9 cellular contexts compared by ENCODE assay signal in genomic region chr9:35526087-35526801, GRCh38. TPM values are rescaled to one million over a fixed set of nuclear protein-coding genes. Genes with fewer than 3 reads are reported as not detected.
DNase-seq lines count a peak whose midpoint lies in the region; ATAC-seq, FAIRE-seq and TF ChIP-seq lines count a peak whose summit lies in the region.
"Had no signal": no experiment of that assay in that cellular context is flagged by ENCODE, and none has a peak within 500 bp of the region (broad histone marks: within the 10 kb centered on the region; RNA-seq: fewer than 3 reads in every experiment).

No MANE protein-coding gene starts in this region.

- TF ChIP-seq RAD21 in Ishikawa (IDR thresholded peaks at IDR 0.05; ENCODE audit: low read depth) (no peak), K562 (CRISPR knock-in tag; conservative IDR thresholded peaks at IDR 0.05 in 1 of 2, IDR thresholded peaks at IDR 0.05 in 1 of 2) (no peak)

- no peaks in the 10 kb centered on the region for H3K36me3 ChIP-seq in K562 (ENCODE audit: control insufficient read depth, insufficient read depth, low read length)
- no peaks in the 10 kb centered on the region for H3K36me3 ChIP-seq in kidney (ENCODE audit: control insufficient read depth in 1 of 2, insufficient read depth in 2 of 2, low read length in 2 of 2)
- H3K36me3 ChIP-seq in tibial artery, result no peaks in the 10 kb centered on the region
- H3K36me3 ChIP-seq: SJCRH30 had no signal

- intact Hi-C loops in K562 (cut with micrococcal nuclease) (no loop called here), kidney (cut with DNase I) (no loop called here), tibial artery (cut with DNase I; ENCODE audit: low total_unique reads) (no loop called here)

- H3K4me1 ChIP-seq in K562 (replicated peaks in 1 of 2; ENCODE audit: control insufficient read depth in 2 of 2, insufficient read depth in 2 of 2, low read length in 2 of 2) (no peaks in the 10 kb centered on the region; a peak in 2 of 5 replicates), kidney (ENCODE audit: control insufficient read depth in 1 of 2, insufficient read depth in 1 of 2, low read depth in 1 of 2, low read length in 2 of 2) (peaks cover 31% of the 10 kb centered on the region in 2 donors), tibial artery (peaks cover 6 to 100% (median 65%) of the 10 kb centered on the region in 4 donors)

- no peak for TF ChIP-seq POLR2A in K562 (conservative IDR thresholded peaks at IDR 0.05)

- no peak for DNase-seq in K562 (ENCODE audit: extremely low read depth in 1 of 4, low spot score in 3 of 4)
- DNase-seq in kidney, result no peak
- DNase-seq in tibial artery, result no peak
- DNase-seq in SHP77 treated with DMSO at 0.1 percent for 48 hours (lab: John Stamatoyannopoulos, UW), result no peak
- DNase-seq: MM.1S, SJCRH30 had no signal

- H3K9ac ChIP-seq in K562 (ENCODE audit: insufficient read depth in 1 of 2, low read depth in 2 of 2, low read length in 2 of 2) (no peak overlapping the region), kidney (ENCODE audit: low read length in 2 of 2) (no peak overlapping the region)

- BruUV-seq in K562 (replicated peaks; lab: Mats Ljungman, UMichigan), result no TSS peak

- H3K27me3 ChIP-seq in K562 (ENCODE audit: control insufficient read depth in 2 of 2, insufficient read depth in 2 of 2, low read length in 2 of 2) (no peaks in the 10 kb centered on the region), tibial artery (no peaks in the 10 kb centered on the region)
- H3K27me3 ChIP-seq: SJCRH30 had no signal

- no peak overlapping the region for H3K4me2 ChIP-seq in K562 (ENCODE audit: insufficient read depth, low read length)

- FAIRE-seq in K562 (lab: Jason Lieb, UNC), result no peak
- FAIRE-seq in kidney (lab: Jason Lieb, UNC), result no peak

- CTCF ChIA-PET in K562 (lab: Yijun Ruan, JAX; ENCODE audit: low intra/inter-chr PET ratio), result no interaction called here

- H3K9me3 ChIP-seq in K562 (replicated peaks; ENCODE audit: control insufficient read depth, insufficient read depth, low read depth, low read length), result no peaks in the 10 kb centered on the region
- H3K9me3 ChIP-seq in kidney (ENCODE audit: control insufficient read depth in 1 of 2, low read length in 2 of 2), result no peaks in the 10 kb centered on the region
- H3K9me3 ChIP-seq in tibial artery, result no peaks in the 10 kb centered on the region
- H3K9me3 ChIP-seq: SJCRH30 had no signal

- H3K27ac ChIP-seq in K562 (ENCODE audit: extremely low read depth, low read depth, low read length), result no peak overlapping the region
- H3K27ac ChIP-seq in kidney (ENCODE audit: low read depth in 2 of 2, low read length in 2 of 2), result peak overlapping the region; percentile 40 to 51
- H3K27ac ChIP-seq in tibial artery, result peak overlapping the region; percentile 70 to 87
- H3K27ac ChIP-seq: SJCRH30 had no signal

- TF ChIP-seq CTCF in K562 (IDR thresholded peaks at IDR 0.05 in 2 of 3, conservative IDR thresholded peaks at IDR 0.05 in 1 of 3; ENCODE audit: insufficient read depth in 2 of 3, low read depth in 1 of 3, low read length in 3 of 3), result no peak
- no peak for TF ChIP-seq CTCF in kidney (IDR thresholded peaks at IDR 0.05; ENCODE audit: borderline replicate concordance, extremely low read depth, insufficient read depth)
- TF ChIP-seq CTCF in tibial artery (IDR thresholded peaks at IDR 0.05), result no peak

- no peaks in the 10 kb centered on the region; the same call in 2 of the 3 replicates for H3K79me2 ChIP-seq in K562 (ENCODE audit: control insufficient read depth, insufficient read depth, low read length)

- H3K4me3 ChIP-seq in K562, result no peak overlapping the region
- H3K4me3 ChIP-seq in kidney (ENCODE audit: low read length in 2 of 2), result no peak overlapping the region
- H3K4me3 ChIP-seq in tibial artery, result no peak overlapping the region
- H3K4me3 ChIP-seq: SJCRH30 had no signal

- in situ Hi-C loops in K562 (cut with MboI), result no loop called here

- ATAC-seq in K562, result no peak
- no peak for ATAC-seq in GM21717 (IDR thresholded peaks at IDR 0.05; ENCODE audit: unreplicated experiment)
- ATAC-seq in GM19463 (IDR thresholded peaks at IDR 0.05; ENCODE audit: unreplicated experiment), result no peak

- WGBS in K562 (ENCODE audit: insufficient coverage, low coverage, missing lambda C conversion rate), result 50% methylated on average over 1 of the region's 1 CpG

- no peaks in the 10 kb centered on the region for H3K9me1 ChIP-seq in K562 (ENCODE audit: control insufficient read depth, insufficient read depth, low read length)

- TF ChIP-seq EP300 in Ishikawa (IDR thresholded peaks at IDR 0.05; ENCODE audit: borderline replicate concordance), result no peak
- no peak for TF ChIP-seq EP300 in K562 (IDR thresholded peaks at IDR 0.05; ENCODE audit: low read length)

- no peaks in the 10 kb centered on the region for H4K20me1 ChIP-seq in K562 (replicated peaks; ENCODE audit: control insufficient read depth, insufficient read depth, low read length)

- no peak overlapping the region for H2AFZ ChIP-seq in K562 (ENCODE audit: low read depth, low read length)

- POLR2A ChIA-PET in K562 (lab: Yijun Ruan, JAX), result interaction anchor here (0.5 kb wide), 1 partner anchor 582 kb away, joined by 3 read pairs; no protein-coding TSS in a partner anchor

TF ChIP-seq in Ishikawa, 13 proteins besides CTCF, POLR2A, EP300 and RAD21 (continues in another document):
- peak; percentile 73 for TF ChIP-seq CEBPB (IDR thresholded peaks at IDR 0.05)

TF ChIP-seq in K562, 482 proteins besides CTCF, POLR2A, EP300 and RAD21:
- TF ChIP-seq PTBP1 (IDR thresholded peaks at IDR 0.05; ENCODE audit: low read depth, low read length) (no peak), TRIM28 (IDR thresholded peaks at IDR 0.05) (no peak), NEUROD1 (IDR thresholded peaks at IDR 0.05; ENCODE audit: borderline replicate concordance, low read depth, low read length, partially characterized antibody) (no peak), KDM4B (IDR thresholded peaks at IDR 0.05; ENCODE audit: borderline replicate concordance in 2 of 2, low read depth in 1 of 2) (no peak), ZBTB9 (CRISPR knock-in tag; IDR thresholded peaks at IDR 0.05) (no peak), CEBPB (tag; IDR thresholded peaks at IDR 0.05) (peak; percentile 89), ZBTB8A (IDR thresholded peaks at IDR 0.05; ENCODE audit: partially characterized antibody) (no peak), BCOR (IDR thresholded peaks at IDR 0.05) (no peak), ZNF408 (CRISPR knock-in tag; IDR thresholded peaks at IDR 0.05; ENCODE audit: low read depth) (no peak), HMG20A (CRISPR knock-in tag; conservative IDR thresholded peaks at IDR 0.05) (no peak), ZFP91 (CRISPR knock-in tag; IDR thresholded peaks at IDR 0.05) (no peak), CEBPG (CRISPR knock-in tag; IDR thresholded peaks at IDR 0.05) (no peak), CEBPG (tag; conservative IDR thresholded peaks at IDR 0.05 in 1 of 2, IDR thresholded peaks at IDR 0.05 in 1 of 2) (peak; percentile 76 to 81), PRMT5 (CRISPR knock-in tag; IDR thresholded peaks at IDR 0.05) (no peak), NFE2 (IDR thresholded peaks at IDR 0.05; ENCODE audit: low read depth) (no peak), ZNF3 (CRISPR knock-in tag; IDR thresholded peaks at IDR 0.05) (no peak)

RNA-seq across cellular contexts. Expression of gene RUSC2, which starts 36.3 kb away (rescaled TPM):
- total RNA-seq in K562 (2011; cell fraction: chromatin; rRNA removed; ENCODE audit: low replicate concordance), result 15.5 and 25.7 TPM in 2 replicates
- 12.1 and 12.2 TPM in 2 replicates for total RNA-seq in K562 (2011; cell fraction: nucleolus; rRNA removed)
- 9.6 and 9.7 TPM in 2 replicates for total RNA-seq in K562 (2011; cell fraction: nucleoplasm; rRNA removed)
- total RNA-seq in K562 (2014; rRNA removed), result 6.0 and 7.3 TPM in 2 replicates
- 1.6 and 2.1 TPM in 2 replicates for total RNA-seq in K562 (2014; rRNA removed; fragmentation: Illumina TruSeq; extraction: Trizol)
- 3.1 and 3.3 TPM in 2 replicates for total RNA-seq in K562 (2015; rRNA removed; fragmentation: Illumina TruSeq; extraction: Trizol)
- 11.9 and 12.8 TPM in 2 replicates for total RNA-seq in K562 (2021)
- 3.1 and 5.2 TPM in 2 replicates for polyA plus RNA-seq in K562 (2011; rRNA removed)
- polyA plus RNA-seq in K562 (2011; cell fraction: cytosol; rRNA removed), result 3.2 and 5.5 TPM in 2 replicates
- 12.2 and 22.3 TPM in 2 replicates for polyA plus RNA-seq in K562 (2011; cell fraction: nucleus; rRNA removed)
- polyA plus RNA-seq in K562 (2012), result 4.4 and 7.4 TPM in 2 replicates
- 6.0 and 8.0 TPM in 2 replicates for polyA plus RNA-seq in K562 (2014; fragmentation: Illumina TruSeq; extraction: Trizol)
- under 1 TPM; 0.08 TPM for polyA plus RNA-seq in K562 (2014; fragmentation: Nextera tagmentation; extraction: Ambion mirVana)
- polyA plus RNA-seq in K562 (2014; rRNA removed), result 5.2 and 6.2 TPM in 2 replicates
- polyA minus RNA-seq in K562 (2011; rRNA and poly(A)+ RNA removed), result 9.3 and 11.5 TPM in 2 replicates
- polyA minus RNA-seq in K562 (2011; cell fraction: cytosol; rRNA and poly(A)+ RNA removed), result 5.7 and 8.8 TPM in 2 replicates
- polyA minus RNA-seq in K562 (2011; cell fraction: nucleus; rRNA and poly(A)+ RNA removed), result 5.1 and 5.3 TPM in 2 replicates
- 27.3 TPM for total RNA-seq in kidney
- 13.4 TPM for polyA plus RNA-seq in kidney (ENCODE audit: insufficient read depth, low read depth, low replicate concordance)
